ENCODE assay signal across 8 cellular contexts in genomic region chr1:41365772-41366427, GRCh38.
DNase-seq lines count a peak whose midpoint lies in the region; ATAC-seq and TF ChIP-seq lines count a peak whose summit lies in the region.

No MANE protein-coding gene starts in this region.

- TF ChIP-seq CTCF in epithelial cell of esophagus (IDR thresholded peaks at IDR 0.05; ENCODE audit: insufficient read depth, low read depth, low read length, missing control alignments) = no peak

- ATAC-seq in GM21390 (IDR thresholded peaks at IDR 0.05; ENCODE audit: unreplicated experiment) (no peak), GM19035 (IDR thresholded peaks at IDR 0.05; ENCODE audit: unreplicated experiment) (no peak)

- peak; percentile 75 for DNase-seq in activated CD8-positive, alpha-beta memory T cell treated with anti-CD3 and anti-CD28 coated beads for 24 hours
- no peak for DNase-seq in activated CD8-positive, alpha-beta memory T cell treated with anti-CD3 and anti-CD28 coated beads, Interleukin-2, amount 50 U/mL, for 48 hours
- DNase-seq in NCI-H524 treated with DMSO at 0.1 percent for 48 hours (lab: John Stamatoyannopoulos, UW) (peak; percentile 24), epithelial cell of esophagus (ENCODE audit: low read depth) (no peak), retina (peak; percentile 53), NCI-H187 treated with DMSO at 0.1 percent for 48 hours (lab: John Stamatoyannopoulos, UW) (no peak)

- peak overlapping the region; percentile 33 for H3K4me3 ChIP-seq in epithelial cell of esophagus (ENCODE audit: low read length)

Comparison
In these comparisons a context has a peak if more than half of its experiments do, and no peak if none do; other contexts are left out.
1. DNase-seq: peak in activated CD8-positive, alpha-beta memory T cell treated with anti-CD3 and anti-CD28 coated beads for 24 hours (single experiment), NCI-H524 treated with DMSO at 0.1 percent for 48 hours (single experiment) and retina (single experiment); none in activated CD8-positive, alpha-beta memory T cell treated with anti-CD3 and anti-CD28 coated beads, Interleukin-2, amount 50 U/mL, for 48 hours (single experiment), epithelial cell of esophagus (single experiment) and NCI-H187 treated with DMSO at 0.1 percent for 48 hours (single experiment).